ENCODE assay signal across 8 cellular contexts in genomic region chr7:1087952-1088920, GRCh38. TPM values are rescaled to one million over a fixed set of nuclear protein-coding genes. Genes with fewer than 3 reads are reported as not detected.
DNase-seq lines count a peak whose midpoint lies in the region; ATAC-seq and TF ChIP-seq lines count a peak whose summit lies in the region.

Gene GPER1 (plus strand): TSS chr7:1088113. CDS start chr7:1091729, 3,616 bp downstream.

- in situ Hi-C loops in gastrocnemius medialis (cut with MboI; ENCODE audit: low sequenced_read_pairs in 4 of 4) = loop anchor here in 3 of 4 donors (5.0 to 10.0 kb wide), 3 partner anchors 84 to 97 kb away; no protein-coding TSS in a partner anchor

- peak within 1 kb of the TSS in 3 of 4 donors; percentile 9 to 60 (median 34) for H3K4me3 ChIP-seq in adrenal gland
- H3K4me3 ChIP-seq in gastrocnemius medialis = peak within 1 kb of the TSS; percentile 36 to 53 (median 48)

- 23 to 41% (median 25%) methylated on average over 9 to 28 of the region's 28 CpGs for WGBS in adrenal gland, 4 donors

- no peaks in the 10 kb centered on the region for H3K9me3 ChIP-seq in adrenal gland (replicated peaks in 1 of 3)
- no peaks in the 10 kb centered on the region for H3K9me3 ChIP-seq in gastrocnemius medialis

- H3K27me3 ChIP-seq in adrenal gland = no peaks in the 10 kb centered on the region
- H3K27me3 ChIP-seq in gastrocnemius medialis = no peaks in the 10 kb centered on the region

- TF ChIP-seq POLR2A in adrenal gland (IDR thresholded peaks at IDR 0.05) = peak in 1 of 2 donors; percentile 79
- TF ChIP-seq POLR2A in gastrocnemius medialis (IDR thresholded peaks at IDR 0.05) = no peak

- intact Hi-C loops in adrenal gland (cut with DNase I) = loop anchor here in 1 of 2 donors (5.0 kb wide), 1 partner anchor 54 kb away; no protein-coding TSS in a partner anchor
- intact Hi-C loops in left ventricle myocardium superior (cut with micrococcal nuclease) = no loop called here
- intact Hi-C loops in gastrocnemius medialis (cut with DNase I; ENCODE audit: low total_unique reads) = loop anchor here (1.0 kb wide), 2 partner anchors 35 to 88 kb away; no protein-coding TSS in a partner anchor

- H3K27ac ChIP-seq in adrenal gland (peak within 1 kb of the TSS in 4 of 5 donors; percentile 24 to 82 (median 74)), gastrocnemius medialis (peak within 1 kb of the TSS; percentile 39 to 57 (median 44))

- DNase-seq in Ammon's horn (ENCODE audit: low spot score) (peak; percentile 53), HT-29 (ENCODE audit: low spot score) (peak; percentile 65), adrenal gland (peak; percentile 75 to 93 (median 87)), left ventricle myocardium superior (peak; percentile 74), gastrocnemius medialis (no peak), CD1c-positive myeloid dendritic cell (ENCODE audit: extremely low spot score) (no peak)
- no peak for DNase-seq in stimulated activated CD8-positive, alpha-beta memory T cell treated with anti-CD3 and anti-CD28 coated beads, Interleukin-4, amount 100 ng/mL, for 48 hours

- H3K4me1 ChIP-seq in adrenal gland (replicated peaks in 1 of 2) (peaks cover 28 to 34% of the 10 kb centered on the region in 2 donors), gastrocnemius medialis (peaks cover 7 to 17% of the 10 kb centered on the region in 2 donors)

- TF ChIP-seq CTCF in adrenal gland (IDR thresholded peaks at IDR 0.05) (no peak), gastrocnemius medialis (IDR thresholded peaks at IDR 0.05 in 4 of 5, conservative IDR thresholded peaks at IDR 0.05 in 1 of 5) (no peak)

- ATAC-seq in left ventricle myocardium superior (peak; percentile 87), gastrocnemius medialis (peak in 1 of 2 donors; percentile 18), HG03280 (IDR thresholded peaks at IDR 0.05; ENCODE audit: unreplicated experiment) (no peak)

- H3K36me3 ChIP-seq in adrenal gland (replicated peaks in 1 of 2) (peaks cover 0 to 17% of the 10 kb centered on the region in 2 donors), gastrocnemius medialis (no peaks in the 10 kb centered on the region)

RNA-seq across cellular contexts. Expression of gene GPER1, which starts in this region (rescaled TPM):
- total RNA-seq in HT-29 (2014; rRNA removed; shearing (Covaris generic)) = 2.0 and 2.5 TPM in 2 replicates
- total RNA-seq in adrenal gland (10 to 100 TPM in 6 of 8 donors, 1 to 10 TPM in 2; 3.5 to 44.1 (median 22.5) TPM), left ventricle myocardium superior (2.8 TPM), gastrocnemius medialis (1 to 10 TPM in 3 of 4 donors, under 1 TPM in 1; 0.92 to 3.2 (median 2.1) TPM)
- polyA plus RNA-seq in adrenal gland = 10 to 100 TPM in 1 of 3 donors, 1 to 10 TPM in 2; 1.9 to 22.4 (median 9.1) TPM

Comparison
In these comparisons a context has a peak if more than half of its experiments do, and no peak if none do; other contexts are left out.
1. DNase-seq: peak in Ammon's horn (single experiment), HT-29 (single experiment), adrenal gland (7 of 7) and left ventricle myocardium superior (single experiment); none in gastrocnemius medialis (0 of 2), CD1c-positive myeloid dendritic cell (single experiment) and stimulated activated CD8-positive, alpha-beta memory T cell treated with anti-CD3 and anti-CD28 coated beads, Interleukin-4, amount 100 ng/mL, for 48 hours (single experiment).